Comparison of ENCODE assay signal across 8 cellular contexts in the genomic region with DNA sequence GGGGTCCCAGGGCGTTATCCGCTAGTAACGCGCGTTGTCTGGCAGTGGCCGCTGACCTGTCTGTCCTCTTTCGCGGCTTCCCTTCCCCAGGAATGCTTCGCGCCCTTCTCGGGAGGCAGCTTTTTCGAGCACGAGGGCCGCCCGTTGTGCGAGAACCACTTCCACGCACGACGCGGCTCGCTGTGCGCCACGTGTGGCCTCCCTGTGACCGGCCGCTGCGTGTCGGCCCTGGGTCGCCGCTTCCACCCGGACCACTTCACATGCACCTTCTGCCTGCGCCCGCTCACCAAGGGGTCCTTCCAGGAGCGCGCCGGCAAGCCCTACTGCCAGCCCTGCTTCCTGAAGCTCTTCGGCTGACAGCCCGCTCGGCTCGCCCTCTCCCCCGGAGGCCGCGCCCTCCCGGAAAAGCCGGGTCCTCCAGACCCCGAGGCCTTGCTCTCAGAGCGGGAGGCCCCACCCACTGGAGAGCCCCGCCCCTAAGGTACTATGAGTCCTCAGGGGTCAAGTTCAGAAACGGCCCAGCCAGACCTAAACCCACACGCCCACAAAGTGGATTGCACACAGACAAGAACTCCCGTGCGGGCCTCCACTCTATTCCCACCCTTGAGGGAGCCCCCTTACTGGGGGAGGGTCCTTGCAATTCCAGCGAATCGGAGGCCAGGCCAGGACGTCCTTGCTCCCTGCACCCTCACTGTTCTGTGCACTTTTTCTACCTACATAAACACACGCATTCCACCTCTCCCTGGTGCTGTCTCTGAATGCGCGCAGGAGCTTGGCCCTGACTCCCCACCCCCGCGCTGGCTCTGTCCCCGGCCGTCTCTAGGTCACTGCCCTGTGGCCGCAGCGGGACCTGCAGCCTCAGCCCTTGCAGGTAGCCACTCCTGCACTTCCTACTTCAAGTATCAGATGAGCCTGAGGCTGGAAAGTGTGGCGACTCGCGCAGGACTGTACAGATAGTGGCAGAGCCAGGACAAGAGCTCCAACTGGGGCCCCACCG.
DNase-seq lines count a peak whose midpoint lies in the region; ATAC-seq lines count a peak whose summit lies in the region.

No MANE protein-coding gene starts in this region.

- no peaks in the 10 kb centered on the region for H3K36me3 Mint-ChIP-seq in memory B cell

- ATAC-seq in GM19023 (IDR thresholded peaks at IDR 0.05; ENCODE audit: unreplicated experiment) = peak; percentile 28
- ATAC-seq in memory B cell (ENCODE audit: low read depth) = peak; percentile 31
- ATAC-seq in GM18519 (IDR thresholded peaks at IDR 0.05; ENCODE audit: low FRiP score, unreplicated experiment) = no peak
- no peak for ATAC-seq in GM19455 (IDR thresholded peaks at IDR 0.05; ENCODE audit: unreplicated experiment)
- ATAC-seq in GM19397 (IDR thresholded peaks at IDR 0.05; ENCODE audit: unreplicated experiment) = no peak

- peaks cover 10% of the 10 kb centered on the region for H3K4me1 Mint-ChIP-seq in memory B cell

- H3K4me3 Mint-ChIP-seq in memory B cell = peak overlapping the region; percentile 57

- H3K27ac Mint-ChIP-seq in memory B cell = no peak overlapping the region

- peak; percentile 93 for DNase-seq in HuH-7 (ENCODE audit: low spot score)
- DNase-seq in activated effector memory CD4-positive, alpha-beta T cell treated with anti-CD3 and anti-CD28 coated beads, Interleukin-2, amount 50 U/mL, for 16 hours = peak; percentile 75
- peak in 1 of 2 donors; percentile 50 for DNase-seq in memory B cell (ENCODE audit: low spot score in 2 of 2)
- DNase-seq in SIG-M5 treated with dmso at 0.1 percent for 504 hours (lab: John Stamatoyannopoulos, UW; ENCODE audit: unreplicated experiment) = no peak

- H3K9me3 Mint-ChIP-seq in memory B cell = no peaks in the 10 kb centered on the region

- peaks cover 15% of the 10 kb centered on the region for H3K27me3 Mint-ChIP-seq in memory B cell

Comparison
In these comparisons a context has a peak if more than half of its experiments do, and no peak if none do; other contexts are left out.
1. ATAC-seq: peak in GM19023 (single experiment) and memory B cell (single experiment); none in GM18519 (single experiment), GM19455 (single experiment) and GM19397 (single experiment).